Comparison of ENCODE assay signal across 8 cellular contexts in genomic region chr3:185575108-185575869, GRCh38. TPM values are rescaled to one million over a fixed set of nuclear protein-coding genes. Genes with fewer than 3 reads are reported as not detected.
DNase-seq lines count a peak whose midpoint lies in the region; TF ChIP-seq lines count a peak whose summit lies in the region.
"Not testable (repeated sequence)": the region's sequence is repeated elsewhere in the genome, so short reads cannot be mapped to it uniquely, and the experiment has no call there.

No MANE protein-coding gene starts in this region.

- peaks cover 12% of the 10 kb centered on the region; the same call in 1 of the 2 replicates for H3K4me1 ChIP-seq in OCI-LY3 (ENCODE audit: low read length)
- not testable (repeated sequence) for H3K4me1 ChIP-seq in mesenchymal stem cell (ENCODE audit: control insufficient read depth, insufficient read depth, low read depth, low read length); tibial nerve

- not testable (repeated sequence) for H4K91ac ChIP-seq in mesenchymal stem cell (ENCODE audit: low read length)

- not testable (repeated sequence) for H2BK15ac ChIP-seq in mesenchymal stem cell (ENCODE audit: low read depth, poor library complexity, severe bottlenecking)

- not testable (repeated sequence) for TF ChIP-seq EP300 in tibial nerve (IDR thresholded peaks at IDR 0.05)

- not testable (repeated sequence) for H3K4me3 ChIP-seq in NB4 (ENCODE audit: low read depth, low read length); epithelial cell of esophagus (ENCODE audit: low read length); mesenchymal stem cell (ENCODE audit: insufficient read depth in 1 of 2, low read depth in 1 of 2, low read length in 2 of 2); tibial nerve
- peak overlapping the region; percentile 37; the same call in 1 of the 2 replicates for H3K4me3 ChIP-seq in OCI-LY3 (ENCODE audit: low read length)

- not testable (repeated sequence) for H3K9ac ChIP-seq in OCI-LY3 (ENCODE audit: low read length); mesenchymal stem cell (ENCODE audit: low read length)

- not testable (repeated sequence) for H3K14ac ChIP-seq in mesenchymal stem cell (ENCODE audit: low read length in 2 of 2)

- H3K27me3 ChIP-seq in OCI-LY3 (ENCODE audit: low read depth, low read length); mesenchymal stem cell (ENCODE audit: control insufficient read depth in 1 of 2, insufficient read depth in 1 of 2, low read length in 2 of 2); tibial nerve: not testable (repeated sequence)

- not testable (repeated sequence) for H3K79me1 ChIP-seq in mesenchymal stem cell (replicated peaks; ENCODE audit: low read length, poor library complexity, severe bottlenecking)

- H3K4ac ChIP-seq in mesenchymal stem cell (ENCODE audit: low read depth in 1 of 2, low read length in 2 of 2), result not testable (repeated sequence)

- H2BK5ac ChIP-seq in mesenchymal stem cell (ENCODE audit: low read depth, low read length, poor library complexity, severe bottlenecking), result not testable (repeated sequence)

- peak overlapping the region; percentile 59 for H3K4me2 ChIP-seq in OCI-LY3 (ENCODE audit: low read length)
- H3K4me2 ChIP-seq in mesenchymal stem cell (ENCODE audit: low read length, poor library complexity, severe bottlenecking), result not testable (repeated sequence)

- not testable (repeated sequence) for H3K23ac ChIP-seq in mesenchymal stem cell (ENCODE audit: low read length in 2 of 2)

- not testable (repeated sequence) for H3K79me2 ChIP-seq in OCI-LY3 (ENCODE audit: low read length)

- DNase-seq in ELF-1 (ENCODE audit: low read depth, low spot score), result peak; percentile 85
- DNase-seq in HCEC 1CT, result peak; percentile 27
- peak; percentile 72 for DNase-seq in NB4 (ENCODE audit: low read depth)
- peak; percentile 35 for DNase-seq in activated T-cell treated with anti-CD3 and anti-CD28 coated beads for 4 hours
- DNase-seq in epithelial cell of esophagus (ENCODE audit: low read depth), result peak; percentile 67
- peak; percentile 53 for DNase-seq in mesenchymal stem cell
- DNase-seq in tibial nerve (ENCODE audit: low spot score in 2 of 2), result peak in 1 of 2 donors; percentile 32

- H4K20me1 ChIP-seq in OCI-LY3 (ENCODE audit: insufficient read depth, low read length), result not testable (repeated sequence)

- not testable (repeated sequence) for H2BK12ac ChIP-seq in mesenchymal stem cell (ENCODE audit: low read length in 2 of 2)

- not testable (repeated sequence) for H4K8ac ChIP-seq in mesenchymal stem cell (ENCODE audit: low read length)

- H2AFZ ChIP-seq in OCI-LY3 (ENCODE audit: low read depth, low read length); mesenchymal stem cell (ENCODE audit: low read depth, low read length): not testable (repeated sequence)

- not testable (repeated sequence) for H3K27ac ChIP-seq in OCI-LY3 (ENCODE audit: low read length); mesenchymal stem cell (ENCODE audit: low read length, poor library complexity, severe bottlenecking); tibial nerve

- TF ChIP-seq POLR2A in NB4 (IDR thresholded peaks at IDR 0.05; ENCODE audit: extremely low read depth, insufficient read length); tibial nerve (IDR thresholded peaks at IDR 0.05): not testable (repeated sequence)

- 28% methylated on average over 15 of the region's 17 CpGs for whole genome bisulfite sequencing in mesenchymal stem cell
- 27 to 28% methylated on average over 17 of the region's 17 CpGs for WGBS in tibial nerve, 2 donors

- TF ChIP-seq CTCF in NB4 (IDR thresholded peaks at IDR 0.05; ENCODE audit: low read depth, low read length) (peak; percentile 3), OCI-LY3 (IDR thresholded peaks at IDR 0.05; ENCODE audit: low read depth, low read length) (peak; percentile 51), epithelial cell of esophagus (IDR thresholded peaks at IDR 0.05; ENCODE audit: insufficient read depth, low read depth, low read length, missing control alignments) (peak; percentile 54), tibial nerve (IDR thresholded peaks at IDR 0.05) (peak; percentile 44 to 69 (median 61))

- not testable (repeated sequence) for H3K18ac ChIP-seq in mesenchymal stem cell (ENCODE audit: low read depth in 1 of 2, low read length in 2 of 2)

- not testable (repeated sequence) for H2BK120ac ChIP-seq in mesenchymal stem cell (ENCODE audit: low read depth, low read length)

- not testable (repeated sequence) for H3K36me3 ChIP-seq in OCI-LY3 (replicated peaks; ENCODE audit: low read depth, low read length); mesenchymal stem cell (ENCODE audit: control insufficient read depth in 1 of 2, insufficient read depth in 2 of 2, low read depth in 1 of 2, low read length in 2 of 2); tibial nerve

- H3K9me3 ChIP-seq in OCI-LY3 (ENCODE audit: insufficient read depth, low read length); mesenchymal stem cell (ENCODE audit: control insufficient read depth, low read length); tibial nerve: not testable (repeated sequence)

- H2AK5ac ChIP-seq in mesenchymal stem cell (ENCODE audit: low read length, severe bottlenecking), result not testable (repeated sequence)

RNA-seq across cellular contexts. Expression of gene SENP2, which starts 10.8 kb away (rescaled TPM):
- polyA plus RNA-seq in mesenchymal stem cell (2013, experiment 1 of 2), result 24.9 TPM
- polyA plus RNA-seq in mesenchymal stem cell (2013, experiment 2 of 2), result 24.3 TPM
- 10 to 100 TPM; 27.5 to 84.9 (median 28.9) TPM for total RNA-seq in tibial nerve

RNA-seq across cellular contexts. Expression of gene LIPH, which starts 22.9 kb away (rescaled TPM):
- polyA plus RNA-seq in mesenchymal stem cell (2013, experiment 1 of 2), result 0.01 TPM
- not detected for polyA plus RNA-seq in mesenchymal stem cell (2013, experiment 2 of 2)
- total RNA-seq in tibial nerve, result under 1 TPM in 3 of 4 donors, not detected in 1; 0.20 to 0.30 (median 0.21) TPM

Comparison
In these comparisons a context has a peak if more than half of its experiments do, and no peak if none do; other contexts are left out.
1. CTCF ChIP-seq: peak in every context shown above with its lines; median percentile 61 in tibial nerve; 54 in epithelial cell of esophagus; 51 in OCI-LY3; 3 in NB4.